In the genomic region with DNA sequence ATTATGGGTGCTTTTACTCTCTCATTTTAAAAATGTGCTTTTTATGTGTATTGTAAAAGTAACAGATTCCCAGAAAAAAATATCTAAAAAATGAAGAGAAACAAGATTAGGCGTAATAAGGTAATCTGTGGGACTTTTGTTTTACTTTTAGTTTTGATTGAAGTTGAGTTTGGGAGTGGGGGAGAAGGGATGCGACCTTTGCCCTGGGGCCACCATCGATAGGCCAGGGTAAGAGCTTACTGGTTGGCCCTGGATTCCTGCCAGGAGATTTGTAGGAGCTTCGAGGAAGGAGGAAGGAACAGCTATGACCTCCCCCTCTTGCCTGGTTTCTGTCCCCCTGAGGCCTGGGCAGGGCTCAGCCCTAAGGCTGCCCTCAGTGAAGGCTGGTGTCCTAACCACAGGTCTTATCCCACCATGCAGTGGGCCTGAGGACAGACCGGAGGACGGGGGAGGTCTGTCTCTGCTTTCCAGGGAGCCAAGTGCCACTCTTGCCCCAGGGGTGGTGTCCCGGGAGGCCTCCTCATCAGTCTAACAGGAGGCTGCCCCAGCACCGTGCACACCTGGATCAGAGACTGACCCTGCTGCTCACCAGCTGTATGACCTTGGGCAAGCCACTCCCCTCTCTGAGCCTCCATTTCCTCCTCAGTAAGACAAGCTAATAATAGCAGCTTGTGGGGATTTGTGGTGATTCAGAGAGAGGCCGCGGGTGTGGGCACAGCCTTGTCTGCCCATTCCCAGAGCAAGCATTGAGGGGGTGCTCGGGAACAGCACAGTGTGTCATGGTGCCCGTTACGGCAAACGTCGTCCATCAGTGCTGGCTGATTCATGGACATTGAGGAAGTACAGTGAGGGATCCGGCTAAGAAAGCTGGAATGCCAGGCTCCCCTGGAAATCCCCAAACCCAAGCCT, we compare ENCODE assay signal across 8 cellular contexts. TPM values are rescaled to one million over a fixed set of nuclear protein-coding genes. Genes with fewer than 3 reads are reported as not detected.
DNase-seq lines count a peak whose midpoint lies in the region; ATAC-seq and TF ChIP-seq lines count a peak whose summit lies in the region.

No MANE protein-coding gene starts in this region.

- no peaks in the 10 kb centered on the region for H3K9me3 ChIP-seq in osteoblast (ENCODE audit: low read depth, low read length)

- ATAC-seq in GM18502 (IDR thresholded peaks at IDR 0.05; ENCODE audit: poor library complexity, unreplicated experiment), result no peak

- H3K4me3 ChIP-seq in osteoblast (ENCODE audit: insufficient read depth, low read length), result no peak overlapping the region

- H4K20me1 ChIP-seq in osteoblast (ENCODE audit: insufficient read depth, low read length), result no peaks in the 10 kb centered on the region

- H2AFZ ChIP-seq in osteoblast (ENCODE audit: low read length), result peak overlapping the region; percentile 3

- peak; percentile 96 for DNase-seq in Caki2 (ENCODE audit: low read depth)
- DNase-seq in OCI-M1 (lab: John Stamatoyannopoulos, UW), result peak; percentile 95
- DNase-seq in erythroblast (lab: John Stamatoyannopoulos, UW), result peak; percentile 62 to 68
- peak; percentile 97 for DNase-seq in osteoblast (ENCODE audit: insufficient read length, low spot score, missing footprints)
- no peak for DNase-seq in mucosa of gallbladder (ENCODE audit: low spot score)
- DNase-seq in NCI-H446 treated with DMSO at 0.1 percent for 48 hours (lab: John Stamatoyannopoulos, UW), result no peak
- DNase-seq in OCI-M2 (lab: John Stamatoyannopoulos, UW; ENCODE audit: unreplicated experiment), result no peak

- in situ Hi-C loops in Caki2 (cut with HindIII; ENCODE audit: low pct_unique_long_range_greater_than_20kb, low sequenced_read_pairs), result no loop called here

- no peaks in the 10 kb centered on the region for H3K27me3 ChIP-seq in osteoblast (ENCODE audit: insufficient read depth, low read length)

- peaks cover 91% of the 10 kb centered on the region for H3K36me3 ChIP-seq in osteoblast (ENCODE audit: insufficient read depth, low read length)

- no peaks in the 10 kb centered on the region for H3K79me2 ChIP-seq in osteoblast (ENCODE audit: insufficient read depth, low read length)

- H3K4me2 ChIP-seq in osteoblast (ENCODE audit: insufficient read depth, low read length), result no peak overlapping the region

- H3K4me1 ChIP-seq in osteoblast (ENCODE audit: insufficient read depth, low read length), result peaks cover 27% of the 10 kb centered on the region

- H3K27ac ChIP-seq in osteoblast (ENCODE audit: low read depth, low read length), result peak overlapping the region; percentile 96

- no peak for TF ChIP-seq POLR2A in erythroblast (IDR thresholded peaks at IDR 0.05; ENCODE audit: low read length)

- no peak for TF ChIP-seq CTCF in osteoblast (IDR thresholded peaks at IDR 0.05; ENCODE audit: extremely low read depth, low read depth, low read length)

RNA-seq across cellular contexts. Expression of gene TGM2, which starts 21.2 kb away (rescaled TPM):
- total RNA-seq in Caki2 (2014; rRNA removed; shearing (Covaris generic); ENCODE audit: low replicate concordance), result 144 and 178 TPM in 2 replicates
- total RNA-seq in osteoblast, result 78.2 and 137 TPM in 2 replicates
- total RNA-seq in mucosa of gallbladder, result 389 TPM

Comparison
In these comparisons a context has a peak if more than half of its experiments do, and no peak if none do; other contexts are left out.
1. DNase-seq: peak in Caki2 (single experiment), OCI-M1 (single experiment), erythroblast (2 of 2) and osteoblast (single experiment); none in mucosa of gallbladder (single experiment), NCI-H446 treated with DMSO at 0.1 percent for 48 hours (single experiment) and OCI-M2 (single experiment).